In the genomic region with DNA sequence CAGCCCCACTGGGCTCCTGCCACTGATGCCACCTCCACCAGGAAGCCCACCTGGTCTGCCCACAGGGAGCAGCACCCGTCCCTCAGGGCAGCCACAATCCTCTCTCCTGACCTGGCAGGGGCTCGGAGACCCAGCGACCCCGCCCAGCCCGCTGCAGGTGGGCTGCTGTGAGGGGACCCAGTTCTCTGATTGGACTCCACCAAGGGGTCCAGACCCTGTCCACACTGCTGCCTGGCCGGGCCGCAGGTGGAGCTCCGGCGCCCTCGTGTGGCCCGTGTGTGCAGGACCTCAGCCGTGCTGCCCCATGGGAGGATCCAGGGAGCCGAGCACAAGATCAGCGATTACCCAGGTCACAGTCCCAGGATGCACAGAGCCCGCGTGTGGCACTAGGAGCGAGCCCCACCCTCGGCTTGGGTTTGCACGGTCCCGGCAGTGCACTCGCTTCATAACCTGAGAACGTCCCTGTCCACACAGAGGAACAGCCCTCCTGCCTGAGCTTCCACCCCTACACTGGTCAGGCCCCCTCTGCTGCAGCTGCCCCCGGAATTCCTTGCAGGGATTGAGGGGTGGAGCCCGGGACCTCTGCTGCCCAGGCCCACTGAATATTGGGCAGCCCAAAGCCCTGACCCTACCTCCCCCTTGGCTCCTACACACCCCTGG, we compare ENCODE assay signal across 8 cellular contexts. TPM values are rescaled to one million over a fixed set of nuclear protein-coding genes. Genes with fewer than 3 reads are reported as not detected.
DNase-seq lines count a peak whose midpoint lies in the region; ATAC-seq and TF ChIP-seq lines count a peak whose summit lies in the region.

No MANE protein-coding gene starts in this region.

- peak; percentile 51 for ATAC-seq in CD8-positive, alpha-beta T cell
- ATAC-seq in HG02981 (IDR thresholded peaks at IDR 0.05; ENCODE audit: unreplicated experiment): peak; percentile 64
- ATAC-seq in natural killer cell: peak; percentile 15 to 85 (median 68)
- no peak for ATAC-seq in GM18502 (IDR thresholded peaks at IDR 0.05; ENCODE audit: poor library complexity, unreplicated experiment)

- CTCF ChIA-PET in CD8-positive, alpha-beta T cell (lab: Charles Lee): interaction anchor here (0.8 kb wide), 1 partner anchor 66 kb away, joined by 3 read pairs; no protein-coding TSS in a partner anchor

- H4K20me1 ChIP-seq in fibroblast of lung (ENCODE audit: control insufficient read depth, extremely low read depth, insufficient read depth, low read length): no peaks in the 10 kb centered on the region

- no peak overlapping the region for H3K4me3 ChIP-seq in CD8-positive, alpha-beta T cell (ENCODE audit: low read depth, low read length)
- no peak overlapping the region for H3K4me3 ChIP-seq in fibroblast of lung (replicated peaks in 1 of 4; ENCODE audit: control extremely low read depth in 1 of 4, insufficient read depth in 1 of 4, low read depth in 3 of 4, low read length in 4 of 4)

- DNase-seq in CD8-positive, alpha-beta T cell: peak in 3 of 7 experiments; percentile 32 to 62 (median 45)
- DNase-seq in NOMO-1 treated with dmso at 0.1 percent for 144 hours (lab: John Stamatoyannopoulos, UW; ENCODE audit: unreplicated experiment): peak; percentile 17
- DNase-seq in activated T-cell treated with anti-CD3 and anti-CD28 coated beads, Interleukin-2, amount 50 U/mL, for 24 hours: peak; percentile 73
- DNase-seq in fibroblast of lung (ENCODE audit: low read depth in 2 of 2): peak; percentile 26 to 41
- peak; percentile 35 for DNase-seq in natural killer cell
- DNase-seq in ureter (ENCODE audit: low spot score): peak; percentile 64

- no peak overlapping the region for H3K9ac ChIP-seq in fibroblast of lung (ENCODE audit: insufficient read depth, low read length)

- TF ChIP-seq CTCF in CD8-positive, alpha-beta T cell (IDR thresholded peaks at IDR 0.05): peak; percentile 58
- TF ChIP-seq CTCF in fibroblast of lung (conservative IDR thresholded peaks at IDR 0.05 in 1 of 2, IDR thresholded peaks at IDR 0.05 in 1 of 2; ENCODE audit: low read depth in 1 of 2, low read length in 2 of 2) (peak; percentile 85 to 88), natural killer cell (IDR thresholded peaks at IDR 0.05) (peak; percentile 57)

- no peak overlapping the region for H3K27ac Mint-ChIP-seq in CD8-positive, alpha-beta T cell
- H3K27ac Mint-ChIP-seq in activated T-cell treated with anti-CD3 and anti-CD28 coated beads, Interleukin-2, amount 50 U/mL, for 24 hours: no peak overlapping the region
- H3K27ac Mint-ChIP-seq in natural killer cell: no peak overlapping the region

- H3K36me3 ChIP-seq in CD8-positive, alpha-beta T cell (ENCODE audit: insufficient read depth, low read length): no peaks in the 10 kb centered on the region
- no peaks in the 10 kb centered on the region for H3K36me3 ChIP-seq in fibroblast of lung (ENCODE audit: control insufficient read depth, insufficient read depth, low read length)

- intact Hi-C loops in CD8-positive, alpha-beta T cell (cut with DNase I, micrococcal nuclease): loop anchor here in 1 of 2 experiments (1.0 kb wide), 2 partner anchors 503 to 562 kb away; no protein-coding TSS in a partner anchor
- intact Hi-C loops in natural killer cell (cut with micrococcal nuclease): no loop called here

- H3K36me3 Mint-ChIP-seq in CD8-positive, alpha-beta T cell: no peaks in the 10 kb centered on the region
- no peaks in the 10 kb centered on the region for H3K36me3 Mint-ChIP-seq in activated T-cell treated with anti-CD3 and anti-CD28 coated beads, Interleukin-2, amount 50 U/mL, for 24 hours (ENCODE audit: low read depth)
- no peaks in the 10 kb centered on the region for H3K36me3 Mint-ChIP-seq in natural killer cell

- H3K4me3 Mint-ChIP-seq in CD8-positive, alpha-beta T cell: no peak overlapping the region
- no peak overlapping the region for H3K4me3 Mint-ChIP-seq in activated T-cell treated with anti-CD3 and anti-CD28 coated beads, Interleukin-2, amount 50 U/mL, for 24 hours
- no peak overlapping the region for H3K4me3 Mint-ChIP-seq in natural killer cell

- H3K9me3 ChIP-seq in CD8-positive, alpha-beta T cell (ENCODE audit: low read length): no peaks in the 10 kb centered on the region
- H3K9me3 ChIP-seq in fibroblast of lung (ENCODE audit: control insufficient read depth, insufficient read depth, low read depth, low read length): no peaks in the 10 kb centered on the region

- no peak overlapping the region for H3K4me2 ChIP-seq in fibroblast of lung (ENCODE audit: extremely low read depth, insufficient read depth, low read length)

- no peaks in the 10 kb centered on the region for H3K4me1 Mint-ChIP-seq in CD8-positive, alpha-beta T cell (ENCODE audit: low read depth)
- H3K4me1 Mint-ChIP-seq in activated T-cell treated with anti-CD3 and anti-CD28 coated beads, Interleukin-2, amount 50 U/mL, for 24 hours (ENCODE audit: low read depth): peaks cover 8% of the 10 kb centered on the region
- no peaks in the 10 kb centered on the region for H3K4me1 Mint-ChIP-seq in natural killer cell

- H3K27ac ChIP-seq in CD8-positive, alpha-beta T cell (ENCODE audit: low read depth, low read length): no peak overlapping the region
- no peak overlapping the region for H3K27ac ChIP-seq in fibroblast of lung (ENCODE audit: insufficient read depth, low read length)

- H3K27me3 ChIP-seq in CD8-positive, alpha-beta T cell (ENCODE audit: insufficient read depth, low read length): peaks cover 8% of the 10 kb centered on the region
- H3K27me3 ChIP-seq in fibroblast of lung (ENCODE audit: control insufficient read depth, insufficient read depth, low read length): no peaks in the 10 kb centered on the region

- peaks cover 6% of the 10 kb centered on the region for H3K4me1 ChIP-seq in CD8-positive, alpha-beta T cell (ENCODE audit: insufficient read depth, low read length)
- no peaks in the 10 kb centered on the region for H3K4me1 ChIP-seq in fibroblast of lung (ENCODE audit: control insufficient read depth, extremely low read depth, insufficient read depth, low read length)

- no peaks in the 10 kb centered on the region for H3K79me2 ChIP-seq in fibroblast of lung (ENCODE audit: control insufficient read depth, insufficient read depth, low read length)

- H3K9me3 Mint-ChIP-seq in CD8-positive, alpha-beta T cell: peaks cover 3% of the 10 kb centered on the region
- H3K9me3 Mint-ChIP-seq in activated T-cell treated with anti-CD3 and anti-CD28 coated beads, Interleukin-2, amount 50 U/mL, for 24 hours: peaks cover 1% of the 10 kb centered on the region
- no peaks in the 10 kb centered on the region for H3K9me3 Mint-ChIP-seq in natural killer cell

- POLR2A ChIA-PET in CD8-positive, alpha-beta T cell (lab: Charles Lee): no interaction called here

- no peak overlapping the region for H2AFZ ChIP-seq in fibroblast of lung (ENCODE audit: low read length)

- H3K27me3 Mint-ChIP-seq in CD8-positive, alpha-beta T cell (ENCODE audit: low read depth): peaks cover 7% of the 10 kb centered on the region
- peaks cover 15% of the 10 kb centered on the region for H3K27me3 Mint-ChIP-seq in activated T-cell treated with anti-CD3 and anti-CD28 coated beads, Interleukin-2, amount 50 U/mL, for 24 hours
- peaks cover 12 to 22% of the 10 kb centered on the region in 2 donors for H3K27me3 Mint-ChIP-seq in natural killer cell (ENCODE audit: low read depth in 2 of 2)

RNA-seq across cellular contexts. Expression of a gene that starts 35.4 kb away (rescaled TPM):
- total RNA-seq in CD8-positive, alpha-beta T cell: not detected
- total RNA-seq in fibroblast of lung (under 0.01 TPM in 1 of 2 replicates, not detected in the other), natural killer cell (not detected), ureter (0.86 TPM)
- 0.03 TPM in 1 of 2 replicates, not detected in the other for polyA plus RNA-seq in fibroblast of lung
- 0.09 TPM in 1 of 2 replicates, not detected in the other for polyA plus RNA-seq in fibroblast of lung (2012)
- polyA minus RNA-seq in fibroblast of lung (ENCODE audit: low replicate concordance): not detected in 2 replicates

RNA-seq across cellular contexts. Expression of a gene that starts 49.4 kb away (rescaled TPM):
- total RNA-seq in CD8-positive, alpha-beta T cell: 10 to 100 TPM; 42.2 to 49.1 TPM
- 23.9 and 50.9 TPM in 2 replicates for total RNA-seq in fibroblast of lung
- polyA plus RNA-seq in fibroblast of lung: 19.8 and 32.3 TPM in 2 replicates
- 51.0 and 84.7 TPM in 2 replicates for polyA plus RNA-seq in fibroblast of lung (2012)
- polyA minus RNA-seq in fibroblast of lung (ENCODE audit: low replicate concordance): 42.6 and 56.9 TPM in 2 replicates
- total RNA-seq in natural killer cell: 10 to 100 TPM; 12.7 to 21.9 (median 15.3) TPM
- total RNA-seq in ureter: 81.6 TPM
